ENCODE assay signal across 8 cellular contexts in the genomic region with DNA sequence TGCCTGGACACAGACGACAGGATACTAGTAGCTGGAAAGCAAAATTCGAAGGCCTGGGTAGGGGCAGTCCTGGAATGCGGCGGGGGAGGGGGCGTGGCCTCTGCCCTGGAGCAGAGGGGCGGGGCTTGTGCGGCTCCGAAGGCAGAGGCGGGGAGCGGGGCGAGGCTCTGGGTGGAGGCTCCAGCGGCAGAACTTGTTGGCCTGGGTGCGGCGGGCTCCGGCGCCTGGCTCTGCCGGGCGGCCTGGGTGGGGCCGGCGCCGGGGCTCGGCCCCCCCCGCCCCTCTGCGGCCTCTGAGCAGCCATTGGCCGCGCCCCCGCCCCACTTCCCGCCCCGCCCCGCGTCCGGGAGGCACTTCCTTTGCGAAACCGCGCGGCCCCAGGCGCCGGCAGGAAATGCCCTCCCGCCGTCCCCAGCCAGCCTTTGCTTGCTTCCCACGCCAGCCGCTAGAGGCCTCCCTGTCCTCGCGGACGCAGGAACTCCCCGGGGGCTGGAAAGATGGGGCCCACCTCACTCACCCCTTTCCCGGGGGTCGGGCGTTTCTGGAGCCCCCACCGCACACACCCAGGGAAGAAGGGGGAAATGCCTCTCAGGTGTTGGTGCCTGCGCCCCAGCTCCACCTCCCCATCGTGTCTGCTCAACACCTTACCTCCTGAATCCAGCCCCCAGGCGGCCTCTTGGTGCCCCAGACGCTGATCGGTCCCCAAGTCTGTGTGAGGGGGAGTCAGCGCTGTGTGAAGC.
DNase-seq lines count a peak whose midpoint lies in the region; ATAC-seq and TF ChIP-seq lines count a peak whose summit lies in the region.

No MANE protein-coding gene starts in this region.

- peak overlapping the region; percentile 72 for H3K27ac ChIP-seq in C4-2B
- H3K27ac ChIP-seq in cingulate gyrus (ENCODE audit: low read depth, low read length) = peak overlapping the region; percentile 96

- TF ChIP-seq CTCF in C4-2B (conservative IDR thresholded peaks at IDR 0.05) = peak; percentile 89

- peak; percentile 84 to 91 for DNase-seq in NCI-H524 (lab: John Stamatoyannopoulos, UW)
- DNase-seq in activated CD4-positive, alpha-beta T cell treated with anti-CD3 and anti-CD28 coated beads for 4 hours = peak; percentile 85 to 86
- peak; percentile 98 for DNase-seq in left kidney (ENCODE audit: low read depth, low spot score)
- peak; percentile 93 for DNase-seq in stimulated activated CD4-positive, alpha-beta T cell treated with anti-CD3 and anti-CD28 coated beads, Interleukin-1b, Interleukin-23, amount 100 ng/mL, for 48 hours

- ATAC-seq in GM19328 (IDR thresholded peaks at IDR 0.05; ENCODE audit: unreplicated experiment) (peak; percentile 78), HG03460 (IDR thresholded peaks at IDR 0.05; ENCODE audit: unreplicated experiment) (peak; percentile 75)

Comparison
In these comparisons a context has a peak if more than half of its experiments do, and no peak if none do; other contexts are left out.
1. Peak in every context shown above with its lines: DNase-seq, ATAC-seq and H3K27ac ChIP-seq.